ENCODE assay signal across 11 cellular contexts in the genomic region with DNA sequence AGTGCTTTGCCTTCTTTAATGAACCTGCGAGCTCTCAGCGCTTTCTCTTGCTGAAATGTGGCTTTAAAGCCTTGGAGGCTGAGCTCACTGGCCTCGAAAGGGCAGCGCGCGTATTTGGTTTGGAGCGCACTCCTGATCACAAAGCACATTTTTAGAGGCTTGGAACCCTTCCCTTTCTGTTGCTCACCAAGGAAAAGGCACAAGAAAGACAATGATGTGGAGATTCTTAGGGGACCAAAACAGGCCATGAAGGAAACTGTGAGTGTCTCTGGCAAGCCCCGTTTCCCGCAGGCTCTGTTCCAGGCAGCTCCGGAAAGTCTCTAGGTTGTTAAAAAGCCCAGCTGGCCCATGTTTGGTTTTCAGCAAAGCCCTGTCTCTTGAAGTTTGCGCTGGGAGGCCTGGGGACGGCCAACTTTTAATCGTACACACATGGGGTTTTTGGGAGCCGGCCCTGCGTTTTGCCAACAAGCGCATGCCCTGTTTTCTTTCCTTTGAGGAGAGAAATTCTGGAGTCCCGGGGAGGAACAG. TPM values are rescaled to one million over a fixed set of nuclear protein-coding genes. Genes with fewer than 3 reads are reported as not detected.
DNase-seq lines count a peak whose midpoint lies in the region; ATAC-seq and TF ChIP-seq lines count a peak whose summit lies in the region.
"Had no signal": no experiment of that assay in that cellular context is flagged by ENCODE, and none has a peak within 500 bp of the region (broad histone marks: within the 10 kb centered on the region; RNA-seq: fewer than 3 reads in every experiment).

No MANE protein-coding gene starts in this region.

- H3K36me3 ChIP-seq in colonic mucosa = no peaks in the 10 kb centered on the region

- H3K27ac ChIP-seq in colonic mucosa = peak overlapping the region; percentile 64

- H3K9me3 ChIP-seq in colonic mucosa = no peaks in the 10 kb centered on the region

- no peaks in the 10 kb centered on the region for H3K4me1 ChIP-seq in colonic mucosa

- intact Hi-C loops in colonic mucosa (cut with DNase I) = no loop called here

- H3K4me3 ChIP-seq in colonic mucosa (no peak overlapping the region), skeletal muscle cell (ENCODE audit: low read depth, low read length) (no peak overlapping the region)

- DNase-seq in EH (ENCODE audit: low read depth) = peak; percentile 90
- peak; percentile 62 for DNase-seq in colonic mucosa
- peak; percentile 69 for DNase-seq in iris pigment epithelial cell (ENCODE audit: low read depth)
- peak; percentile 68 for DNase-seq in skeletal muscle cell (ENCODE audit: low read depth)
- no peak for DNase-seq in HT-29 (ENCODE audit: low spot score)
- no peak for DNase-seq in NCI-H1092 treated with DMSO at 0.1 percent for 48 hours (lab: John Stamatoyannopoulos, UW)
- no peak for DNase-seq in stimulated activated CD4-positive, alpha-beta T cell treated with anti-CD3 and anti-CD28 coated beads, Interleukin-4, amount 100 ng/mL, for 24 hours
- DNase-seq: CD4-positive, alpha-beta T cell; KBM-7 had no signal

- H3K9ac ChIP-seq in colonic mucosa (ENCODE audit: low read depth in 2 of 2, low read length in 2 of 2) = no peak overlapping the region

- no peak for TF ChIP-seq CTCF in colonic mucosa (IDR thresholded peaks at IDR 0.05)

- H3K27me3 ChIP-seq in colonic mucosa = no peaks in the 10 kb centered on the region

- no peak for ATAC-seq in GM18498 (IDR thresholded peaks at IDR 0.05; ENCODE audit: unreplicated experiment)
- ATAC-seq: activated naive CD4-positive, alpha-beta T cell treated with anti-CD3 and anti-CD28 coated beads, Interleukin-2, amount 50 U/mL, for 72 hours had no signal

RNA-seq across cellular contexts. Expression of a gene that starts 9.4 kb away (rescaled TPM):
- total RNA-seq in colonic mucosa = 10 to 100 TPM in 1 of 2 donors, 1 to 10 TPM in 1; 9.4 to 47.6 TPM
- total RNA-seq in HT-29 (2014; rRNA removed; shearing (Covaris generic)) = 98.0 and 106 TPM in 2 replicates

RNA-seq across cellular contexts. Expression of a gene that starts 32.4 kb away (rescaled TPM):
- 10 to 100 TPM; 44.1 to 87.8 TPM for total RNA-seq in colonic mucosa
- total RNA-seq in HT-29 (2014; rRNA removed; shearing (Covaris generic)) = 30.8 and 35.8 TPM in 2 replicates
- total RNA-seq: CD4-positive, alpha-beta T cell had no signal

Comparison
In these comparisons a context has a peak if more than half of its experiments do, and no peak if none do; other contexts are left out.
1. DNase-seq: peak in EH (single experiment), colonic mucosa (single experiment), iris pigment epithelial cell (single experiment) and skeletal muscle cell (single experiment); none in HT-29 (single experiment), NCI-H1092 treated with DMSO at 0.1 percent for 48 hours (single experiment) and stimulated activated CD4-positive, alpha-beta T cell treated with anti-CD3 and anti-CD28 coated beads, Interleukin-4, amount 100 ng/mL, for 24 hours (single experiment).